In the genomic region with DNA sequence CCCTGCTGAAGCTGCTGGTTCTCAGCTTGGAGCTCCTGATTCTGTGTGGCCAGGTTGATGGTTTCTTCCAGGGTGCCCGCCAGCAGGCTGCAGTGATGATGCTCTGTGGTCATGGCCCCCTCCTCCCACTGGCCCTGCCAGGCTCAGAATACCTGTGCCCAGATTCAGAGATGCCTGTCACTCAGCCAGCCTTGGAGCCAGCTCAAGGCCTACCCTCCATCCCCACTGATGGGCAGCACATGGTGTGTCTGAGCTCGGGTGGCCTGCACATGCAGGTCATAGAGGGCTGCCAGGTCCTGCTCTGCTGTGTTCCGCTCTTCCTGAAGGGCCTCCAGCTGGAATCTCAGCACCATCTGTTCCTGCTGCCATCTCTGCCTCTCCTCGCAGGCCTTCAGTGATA, we compare ENCODE assay signal across 13 cellular contexts. TPM values are rescaled to one million over a fixed set of nuclear protein-coding genes. Genes with fewer than 3 reads are reported as not detected.
DNase-seq lines count a peak whose midpoint lies in the region; ATAC-seq, FAIRE-seq and TF ChIP-seq lines count a peak whose summit lies in the region.
"Had no signal": no experiment of that assay in that cellular context is flagged by ENCODE, and none has a peak within 500 bp of the region (broad histone marks: within the 10 kb centered on the region; RNA-seq: fewer than 3 reads in every experiment).

No MANE protein-coding gene starts in this region.

- intact Hi-C loops in heart right ventricle (cut with DNase I) = loop anchor here in 1 of 10 donors (5.0 kb wide), 1 partner anchor 57 kb away; no protein-coding TSS in a partner anchor
- intact Hi-C loops in cardiac septum (cut with DNase I) = no loop called here
- intact Hi-C loops in K562 (cut with micrococcal nuclease) = no loop called here
- intact Hi-C loops in uterus (cut with DNase I; ENCODE audit: low total_unique reads) = no loop called here

- no peaks in the 10 kb centered on the region for H4K20me1 ChIP-seq in K562 (replicated peaks; ENCODE audit: control insufficient read depth, insufficient read depth, low read length)
- no peaks in the 10 kb centered on the region for H4K20me1 ChIP-seq in osteoblast (ENCODE audit: insufficient read depth, low read length)

- H3K27ac ChIP-seq in heart right ventricle (peak overlapping the region in 9 of 10 donors; percentile 56 to 91 (median 78)), K562 (ENCODE audit: extremely low read depth, low read depth, low read length) (no peak overlapping the region), uterus (peak overlapping the region; percentile 26 to 33), osteoblast (ENCODE audit: low read depth, low read length) (no peak overlapping the region)

- no peak for TF ChIP-seq CTCF in heart right ventricle (IDR thresholded peaks at IDR 0.05)
- no peak for TF ChIP-seq CTCF in K562 (IDR thresholded peaks at IDR 0.05 in 2 of 3, conservative IDR thresholded peaks at IDR 0.05 in 1 of 3; ENCODE audit: insufficient read depth in 2 of 3, low read depth in 1 of 3, low read length in 3 of 3)
- no peak for TF ChIP-seq CTCF in uterus (IDR thresholded peaks at IDR 0.05)
- TF ChIP-seq CTCF in osteoblast (IDR thresholded peaks at IDR 0.05; ENCODE audit: extremely low read depth, low read depth, low read length) = no peak

- H3K36me3 Mint-ChIP-seq in natural killer cell treated with Interleukin-12 subunit alpha and Interleukin-12 subunit beta and Interleukin-15 and Interleukin-18, amount 100 ng/mL, for 72 hours = peaks cover 3% of the 10 kb centered on the region

- ATAC-seq in heart right ventricle = peak in 1 of 8 donors; percentile 15
- ATAC-seq in K562 = no peak
- no peak for ATAC-seq in natural killer cell treated with Interleukin-12 subunit alpha and Interleukin-12 subunit beta and Interleukin-15 and Interleukin-18, amount 100 ng/mL, for 72 hours
- no peak for ATAC-seq in SK-N-SH treated with all-trans-retinoic acid at 6 μM for 48 hours
- ATAC-seq: HCT116 had no signal

- CTCF ChIA-PET in K562 (lab: Yijun Ruan, JAX; ENCODE audit: low intra/inter-chr PET ratio) = no interaction called here

- 87 to 90% methylated on average over 4 of the region's 4 CpGs for WGBS in heart right ventricle, 2 donors
- WGBS in K562 (ENCODE audit: insufficient coverage, low coverage, missing lambda C conversion rate) = 83% methylated on average over 4 of the region's 4 CpGs

- DNase-seq in heart right ventricle (no peak), cardiac septum (ENCODE audit: low spot score) (no peak), K562 (ENCODE audit: extremely low read depth in 1 of 4, low spot score in 3 of 4) (peak in 1 of 4 experiments; percentile 5), uterus (no peak), SKM-1 (lab: John Stamatoyannopoulos, UW; ENCODE audit: unreplicated experiment) (no peak), osteoblast (ENCODE audit: insufficient read length, low spot score, missing footprints) (no peak)
- peak; percentile 16 for DNase-seq in natural killer cell treated with Interleukin-12 subunit alpha and Interleukin-12 subunit beta and Interleukin-15 and Interleukin-18, amount 100 ng/mL, for 72 hours (ENCODE audit: low spot score)
- DNase-seq: activated T-cell treated with anti-CD3 and anti-CD28 coated beads for 4 hours, foreskin fibroblast, Kasumi-1 had no signal

- no peak overlapping the region for H3K4me3 Mint-ChIP-seq in natural killer cell treated with Interleukin-12 subunit alpha and Interleukin-12 subunit beta and Interleukin-15 and Interleukin-18, amount 100 ng/mL, for 72 hours

- no peak for FAIRE-seq in K562 (lab: Jason Lieb, UNC)

- no peaks in the 10 kb centered on the region for H3K27me3 ChIP-seq in heart right ventricle
- H3K27me3 ChIP-seq in K562 (ENCODE audit: control insufficient read depth in 2 of 2, insufficient read depth in 2 of 2, low read length in 2 of 2) = no peaks in the 10 kb centered on the region
- no peaks in the 10 kb centered on the region for H3K27me3 ChIP-seq in uterus
- no peaks in the 10 kb centered on the region for H3K27me3 ChIP-seq in osteoblast (ENCODE audit: insufficient read depth, low read length)

- in situ Hi-C loops in K562 (cut with MboI) = no loop called here

- H3K4me1 ChIP-seq in heart right ventricle = peaks cover 7 to 85% (median 60%) of the 10 kb centered on the region in 9 donors
- peaks cover 24 to 30% of the 10 kb centered on the region in 2 experiments; a peak in 4 of 5 replicates for H3K4me1 ChIP-seq in K562 (replicated peaks in 1 of 2; ENCODE audit: control insufficient read depth in 2 of 2, insufficient read depth in 2 of 2, low read length in 2 of 2)
- H3K4me1 ChIP-seq in uterus = peaks cover 8 to 10% of the 10 kb centered on the region in 2 donors
- H3K4me1 ChIP-seq in osteoblast (ENCODE audit: insufficient read depth, low read length) = peaks cover 16% of the 10 kb centered on the region

- H3K9ac ChIP-seq in K562 (ENCODE audit: insufficient read depth in 1 of 2, low read depth in 2 of 2, low read length in 2 of 2) = peak overlapping the region in 1 of 2 experiments; percentile 75; a peak in 2 of 4 replicates

- no peaks in the 10 kb centered on the region for H3K27me3 Mint-ChIP-seq in natural killer cell treated with Interleukin-12 subunit alpha and Interleukin-12 subunit beta and Interleukin-15 and Interleukin-18, amount 100 ng/mL, for 72 hours

- H3K4me3 ChIP-seq in heart right ventricle (no peak overlapping the region), K562 (no peak overlapping the region), uterus (no peak overlapping the region), osteoblast (ENCODE audit: insufficient read depth, low read length) (no peak overlapping the region)
- H3K4me3 ChIP-seq: coronary artery had no signal

- H3K79me2 ChIP-seq in K562 (ENCODE audit: control insufficient read depth, insufficient read depth, low read length) (peaks cover 21% of the 10 kb centered on the region), osteoblast (ENCODE audit: insufficient read depth, low read length) (peaks cover 38% of the 10 kb centered on the region)

- H3K9me1 ChIP-seq in K562 (ENCODE audit: control insufficient read depth, insufficient read depth, low read length) = no peaks in the 10 kb centered on the region

- H3K9me3 ChIP-seq in heart right ventricle (no peaks in the 10 kb centered on the region), K562 (replicated peaks; ENCODE audit: control insufficient read depth, insufficient read depth, low read depth, low read length) (no peaks in the 10 kb centered on the region), uterus (no peaks in the 10 kb centered on the region), osteoblast (ENCODE audit: low read depth, low read length) (no peaks in the 10 kb centered on the region)

- H3K36me3 ChIP-seq in heart right ventricle (peaks cover 0 to 39% (median 19%) of the 10 kb centered on the region in 9 donors), K562 (ENCODE audit: control insufficient read depth, insufficient read depth, low read length) (peaks cover 40% of the 10 kb centered on the region), uterus (no peaks in the 10 kb centered on the region), osteoblast (ENCODE audit: insufficient read depth, low read length) (peaks cover 27% of the 10 kb centered on the region)

- POLR2A ChIA-PET in K562 (lab: Yijun Ruan, JAX) = interaction anchor here (0.7 to 2.2 kb wide), 6 partner anchors 11 to 69 kb away, joined by 3 to 8 read pairs (median 4); no protein-coding TSS in a partner anchor

- no peak overlapping the region for H2AFZ ChIP-seq in K562 (ENCODE audit: low read depth, low read length)
- H2AFZ ChIP-seq in osteoblast (ENCODE audit: low read length) = no peak overlapping the region

- peak overlapping the region; percentile 96 to 98 for H3K27ac Mint-ChIP-seq in natural killer cell treated with Interleukin-12 subunit alpha and Interleukin-12 subunit beta and Interleukin-15 and Interleukin-18, amount 100 ng/mL, for 72 hours

- TF ChIP-seq POLR2A in K562 (conservative IDR thresholded peaks at IDR 0.05) = no peak
- no peak for TF ChIP-seq POLR2A in uterus (IDR thresholded peaks at IDR 0.05)

- TF ChIP-seq EP300 in K562 (IDR thresholded peaks at IDR 0.05; ENCODE audit: low read length) = no peak

- H3K4me2 ChIP-seq in K562 (ENCODE audit: insufficient read depth, low read length) (no peak overlapping the region), osteoblast (ENCODE audit: insufficient read depth, low read length) (no peak overlapping the region)

- no peak for TF ChIP-seq RAD21 in K562 (CRISPR knock-in tag; conservative IDR thresholded peaks at IDR 0.05 in 1 of 2, IDR thresholded peaks at IDR 0.05 in 1 of 2)

- no TSS peak for BruUV-seq in K562 (replicated peaks; lab: Mats Ljungman, UMichigan)

- no peaks in the 10 kb centered on the region for H3K9me3 Mint-ChIP-seq in natural killer cell treated with Interleukin-12 subunit alpha and Interleukin-12 subunit beta and Interleukin-15 and Interleukin-18, amount 100 ng/mL, for 72 hours

- peaks cover 42 to 43% of the 10 kb centered on the region in 2 donors for H3K4me1 Mint-ChIP-seq in natural killer cell treated with Interleukin-12 subunit alpha and Interleukin-12 subunit beta and Interleukin-15 and Interleukin-18, amount 100 ng/mL, for 72 hours (ENCODE audit: low read depth in 2 of 2)

RNA-seq across cellular contexts. Expression of a gene that starts 5.4 kb away (rescaled TPM):
- total RNA-seq in heart right ventricle (100 to 1,000 TPM in 1 of 10 donors, 10 to 100 TPM in 9; 69.7 to 105 (median 80.6) TPM), cardiac septum (81.8 TPM), K562 (2014; rRNA removed) (21.8 and 37.3 TPM in 2 replicates), K562 (2014; rRNA removed; fragmentation: Illumina TruSeq; extraction: Trizol) (23.8 and 26.1 TPM in 2 replicates), K562 (2015; rRNA removed; fragmentation: Illumina TruSeq; extraction: Trizol) (23.9 and 24.8 TPM in 2 replicates), K562 (2021) (115 and 125 TPM in 2 replicates), uterus (10 to 100 TPM in 3 of 4 donors, 1 to 10 TPM in 1; 6.4 to 39.7 (median 21.7) TPM), osteoblast (17.4 and 20.6 TPM in 2 replicates)
- polyA plus RNA-seq in heart right ventricle (10 to 100 TPM; 33.9 to 58.0 TPM), K562 (2011; rRNA removed) (110 and 134 TPM in 2 replicates), K562 (2014; fragmentation: Illumina TruSeq; extraction: Trizol) (141 and 171 TPM in 2 replicates), K562 (2014; fragmentation: Nextera tagmentation; extraction: Ambion mirVana) (10 to 100 TPM; 30.0 to 42.5 TPM), K562 (2014; rRNA removed) (62.2 and 69.6 TPM in 2 replicates)
- total RNA-seq in K562 (2011; cell fraction: chromatin; rRNA removed; ENCODE audit: low replicate concordance) = 37.3 and 95.2 TPM in 2 replicates
- 37.6 and 42.7 TPM in 2 replicates for total RNA-seq in K562 (2011; cell fraction: nucleolus; rRNA removed)
- total RNA-seq in K562 (2011; cell fraction: nucleoplasm; rRNA removed) = 57.9 and 59.2 TPM in 2 replicates
- 159 and 169 TPM in 2 replicates for polyA plus RNA-seq in K562 (2011; cell fraction: cytosol; rRNA removed)
- polyA plus RNA-seq in K562 (2011; cell fraction: nucleus; rRNA removed) = 65.9 and 94.9 TPM in 2 replicates
- 118 and 226 TPM in 2 replicates for polyA plus RNA-seq in K562 (2012)
- polyA minus RNA-seq in K562 (2011; rRNA and poly(A)+ RNA removed) = 78.8 and 99.8 TPM in 2 replicates
- polyA minus RNA-seq in K562 (2011; cell fraction: cytosol; rRNA and poly(A)+ RNA removed) = 34.6 and 53.7 TPM in 2 replicates
- 18.6 and 24.8 TPM in 2 replicates for polyA minus RNA-seq in K562 (2011; cell fraction: nucleus; rRNA and poly(A)+ RNA removed)
- 10 to 100 TPM; 73.8 to 97.3 TPM for total RNA-seq in natural killer cell treated with Interleukin-12 subunit alpha and Interleukin-12 subunit beta and Interleukin-15 and Interleukin-18, amount 100 ng/mL, for 72 hours

RNA-seq across cellular contexts. Expression of a gene that starts 5.7 kb away (rescaled TPM):
- total RNA-seq in heart right ventricle = 10 to 100 TPM in 9 of 10 donors, 1 to 10 TPM in 1; 8.0 to 18.7 (median 13.3) TPM
- polyA plus RNA-seq in heart right ventricle = 10 to 100 TPM in 1 of 2 donors, 1 to 10 TPM in 1; 6.9 to 31.3 TPM
- 18.4 TPM for total RNA-seq in cardiac septum
- 125 and 232 TPM in 2 replicates for total RNA-seq in K562 (2011; cell fraction: chromatin; rRNA removed; ENCODE audit: low replicate concordance)
- 136 and 142 TPM in 2 replicates for total RNA-seq in K562 (2011; cell fraction: nucleolus; rRNA removed)
- 117 and 134 TPM in 2 replicates for total RNA-seq in K562 (2011; cell fraction: nucleoplasm; rRNA removed)
- 9.9 and 12.1 TPM in 2 replicates for total RNA-seq in K562 (2014; rRNA removed)
- total RNA-seq in K562 (2014; rRNA removed; fragmentation: Illumina TruSeq; extraction: Trizol) = 5.4 and 6.4 TPM in 2 replicates
- 5.7 and 6.0 TPM in 2 replicates for total RNA-seq in K562 (2015; rRNA removed; fragmentation: Illumina TruSeq; extraction: Trizol)
- total RNA-seq in K562 (2021) = 14.3 and 18.7 TPM in 2 replicates
- polyA plus RNA-seq in K562 (2011; rRNA removed) = 20.5 and 40.7 TPM in 2 replicates
- 17.1 and 26.5 TPM in 2 replicates for polyA plus RNA-seq in K562 (2011; cell fraction: cytosol; rRNA removed)
- 270 and 329 TPM in 2 replicates for polyA plus RNA-seq in K562 (2011; cell fraction: nucleus; rRNA removed)
- polyA plus RNA-seq in K562 (2012) = 13.3 and 31.2 TPM in 2 replicates
- 9.5 TPM in 2 replicates for polyA plus RNA-seq in K562 (2014; fragmentation: Illumina TruSeq; extraction: Trizol)
- polyA plus RNA-seq in K562 (2014; fragmentation: Nextera tagmentation; extraction: Ambion mirVana) = under 1 TPM; 0.17 to 0.67 TPM
- 24.3 and 25.8 TPM in 2 replicates for polyA plus RNA-seq in K562 (2014; rRNA removed)
- polyA minus RNA-seq in K562 (2011; rRNA and poly(A)+ RNA removed) = 14.5 and 17.3 TPM in 2 replicates
- polyA minus RNA-seq in K562 (2011; cell fraction: cytosol; rRNA and poly(A)+ RNA removed) = 4.3 and 8.7 TPM in 2 replicates
- 44.6 and 58.9 TPM in 2 replicates for polyA minus RNA-seq in K562 (2011; cell fraction: nucleus; rRNA and poly(A)+ RNA removed)
- 10 to 100 TPM; 12.8 to 25.8 TPM for total RNA-seq in natural killer cell treated with Interleukin-12 subunit alpha and Interleukin-12 subunit beta and Interleukin-15 and Interleukin-18, amount 100 ng/mL, for 72 hours
- total RNA-seq in uterus = 10 to 100 TPM in 3 of 4 donors, 1 to 10 TPM in 1; 6.5 to 54.7 (median 27.4) TPM
- 19.7 and 24.2 TPM in 2 replicates for total RNA-seq in osteoblast

RNA-seq across cellular contexts. Expression of a gene that starts 12.8 kb away (rescaled TPM):
- total RNA-seq in heart right ventricle (10 to 100 TPM; 22.7 to 42.2 (median 32.5) TPM), cardiac septum (31.8 TPM), K562 (2014; rRNA removed) (45.0 and 58.1 TPM in 2 replicates), K562 (2014; rRNA removed; fragmentation: Illumina TruSeq; extraction: Trizol) (31.6 and 31.8 TPM in 2 replicates), K562 (2015; rRNA removed; fragmentation: Illumina TruSeq; extraction: Trizol) (30.5 and 35.2 TPM in 2 replicates), K562 (2021) (45.8 and 47.4 TPM in 2 replicates), uterus (10 to 100 TPM in 3 of 4 donors, 1 to 10 TPM in 1; 2.6 to 32.6 (median 22.9) TPM), osteoblast (28.2 and 35.7 TPM in 2 replicates)
- polyA plus RNA-seq in heart right ventricle (10 to 100 TPM; 29.8 to 35.8 TPM), K562 (2011; rRNA removed) (38.8 and 41.3 TPM in 2 replicates), K562 (2014; fragmentation: Illumina TruSeq; extraction: Trizol) (43.6 and 49.5 TPM in 2 replicates), K562 (2014; fragmentation: Nextera tagmentation; extraction: Ambion mirVana) (10 to 100 TPM; 24.1 to 33.6 TPM), K562 (2014; rRNA removed) (44.4 and 50.8 TPM in 2 replicates)
- 44.2 and 57.1 TPM in 2 replicates for total RNA-seq in K562 (2011; cell fraction: chromatin; rRNA removed; ENCODE audit: low replicate concordance)
- total RNA-seq in K562 (2011; cell fraction: nucleolus; rRNA removed) = 30.1 and 33.9 TPM in 2 replicates
- 35.3 and 37.7 TPM in 2 replicates for total RNA-seq in K562 (2011; cell fraction: nucleoplasm; rRNA removed)
- 33.4 and 34.1 TPM in 2 replicates for polyA plus RNA-seq in K562 (2011; cell fraction: cytosol; rRNA removed)
- polyA plus RNA-seq in K562 (2011; cell fraction: nucleus; rRNA removed) = 40.8 and 53.9 TPM in 2 replicates
- polyA plus RNA-seq in K562 (2012) = 36.1 and 39.8 TPM in 2 replicates
- 19.8 and 24.2 TPM in 2 replicates for polyA minus RNA-seq in K562 (2011; rRNA and poly(A)+ RNA removed)
- 17.1 and 24.6 TPM in 2 replicates for polyA minus RNA-seq in K562 (2011; cell fraction: cytosol; rRNA and poly(A)+ RNA removed)
- polyA minus RNA-seq in K562 (2011; cell fraction: nucleus; rRNA and poly(A)+ RNA removed) = 13.3 and 20.3 TPM in 2 replicates
- total RNA-seq in natural killer cell treated with Interleukin-12 subunit alpha and Interleukin-12 subunit beta and Interleukin-15 and Interleukin-18, amount 100 ng/mL, for 72 hours = 10 to 100 TPM; 61.4 to 64.7 TPM

RNA-seq across cellular contexts. Expression of a gene that starts 22.6 kb away (rescaled TPM):
- total RNA-seq in heart right ventricle (10 to 100 TPM in 9 of 10 donors, 1 to 10 TPM in 1; 9.2 to 36.5 (median 21.5) TPM), cardiac septum (20.6 TPM), K562 (2014; rRNA removed) (1.3 and 2.3 TPM in 2 replicates), K562 (2014; rRNA removed; fragmentation: Illumina TruSeq; extraction: Trizol) (2.5 and 3.8 TPM in 2 replicates), K562 (2015; rRNA removed; fragmentation: Illumina TruSeq; extraction: Trizol) (0.72 and 1.3 TPM in 2 replicates), K562 (2021) (5.7 and 7.7 TPM in 2 replicates), uterus (1 to 10 TPM in 1 of 4 donors, not detected in 3; 7.8 TPM), osteoblast (3.8 and 4.7 TPM in 2 replicates)
- polyA plus RNA-seq in heart right ventricle (10 to 100 TPM; 14.3 to 46.1 TPM), K562 (2011; rRNA removed) (3.1 and 4.7 TPM in 2 replicates), K562 (2014; fragmentation: Illumina TruSeq; extraction: Trizol) (3.1 and 4.1 TPM in 2 replicates), K562 (2014; fragmentation: Nextera tagmentation; extraction: Ambion mirVana) (1 to 10 TPM; 5.0 to 7.5 TPM), K562 (2014; rRNA removed) (3.4 and 4.0 TPM in 2 replicates)
- total RNA-seq in K562 (2011; cell fraction: chromatin; rRNA removed; ENCODE audit: low replicate concordance) = 4.1 TPM in 1 of 2 replicates, not detected in the other
- total RNA-seq in K562 (2011; cell fraction: nucleolus; rRNA removed) = 3.3 TPM in 1 of 2 replicates, not detected in the other
- 3.9 TPM in 1 of 2 replicates, not detected in the other for total RNA-seq in K562 (2011; cell fraction: nucleoplasm; rRNA removed)
- polyA plus RNA-seq in K562 (2011; cell fraction: cytosol; rRNA removed) = 3.2 and 5.0 TPM in 2 replicates
- 3.0 and 4.1 TPM in 2 replicates for polyA plus RNA-seq in K562 (2011; cell fraction: nucleus; rRNA removed)
- 5.0 and 8.7 TPM in 2 replicates for polyA plus RNA-seq in K562 (2012)
- 0.56 and 3.0 TPM in 2 replicates for polyA minus RNA-seq in K562 (2011; rRNA and poly(A)+ RNA removed)
- not detected in 2 replicates for polyA minus RNA-seq in K562 (2011; cell fraction: cytosol; rRNA and poly(A)+ RNA removed)
- 0.67 and 0.89 TPM in 2 replicates for polyA minus RNA-seq in K562 (2011; cell fraction: nucleus; rRNA and poly(A)+ RNA removed)
- total RNA-seq in natural killer cell treated with Interleukin-12 subunit alpha and Interleukin-12 subunit beta and Interleukin-15 and Interleukin-18, amount 100 ng/mL, for 72 hours = 1 to 10 TPM; 7.0 to 8.6 TPM

Comparison
In these comparisons a context has a peak if more than half of its experiments do, and no peak if none do; other contexts are left out.
1. H3K27ac ChIP-seq: peak in heart right ventricle (9 of 10) and uterus (2 of 2); none in K562 (single experiment) and osteoblast (single experiment).